In genomic region chr19:45640849-45641273, GRCh38 we compare ENCODE assay signal across 8 cellular contexts. TPM values are rescaled to one million over a fixed set of nuclear protein-coding genes. Genes with fewer than 3 reads are reported as not detected.
A peak's percentile ranks its signal among the peaks of the same experiment; 100 is the strongest.
DNase-seq lines count a peak whose midpoint lies in the region; ATAC-seq, FAIRE-seq and TF ChIP-seq lines count a peak whose summit lies in the region.

No MANE protein-coding gene starts in this region.

- FAIRE-seq in keratinocyte (lab: Jason Lieb, UNC), result no peak

- peaks cover 2% of the 10 kb centered on the region for H3K9me1 ChIP-seq in keratinocyte (ENCODE audit: control insufficient read depth, extremely low read depth, insufficient read depth, low read length)

- no peak for TF ChIP-seq CTCF in keratinocyte (optimal IDR thresholded peaks at IDR 0.05 in 1 of 3, IDR thresholded peaks at IDR 0.05 in 1 of 3, conservative IDR thresholded peaks at IDR 0.05 in 1 of 3; ENCODE audit: extremely low read depth in 1 of 3, insufficient read depth in 2 of 3, low read length in 3 of 3)

- peaks cover 0 to 2% of the 10 kb centered on the region in 2 experiments for H3K36me3 ChIP-seq in keratinocyte (ENCODE audit: control insufficient read depth in 2 of 2, extremely low read depth in 1 of 2, insufficient read depth in 2 of 2, low read length in 2 of 2)

- H2AFZ ChIP-seq in keratinocyte (ENCODE audit: control insufficient read depth, low read length), result peak overlapping the region; percentile 82

- H3K27ac ChIP-seq in keratinocyte (ENCODE audit: control insufficient read depth, insufficient read depth, low read length), result peak overlapping the region; percentile 93

- H3K27ac Mint-ChIP-seq in stimulated activated naive CD8-positive, alpha-beta T cell treated with anti-CD3 and anti-CD28 coated beads, Interleukin-15, amount 100 ng/mL, for 72 hours, result peak overlapping the region; percentile 96 to 97

- H3K27me3 ChIP-seq in keratinocyte (ENCODE audit: control insufficient read depth, extremely low read depth, insufficient read depth, low read length), result peaks cover 2% of the 10 kb centered on the region

- peak overlapping the region; percentile 12 to 65 (median 62) for H3K4me3 ChIP-seq in keratinocyte (ENCODE audit: control insufficient read depth in 2 of 3, extremely low read depth in 1 of 3, insufficient read depth in 2 of 3, low read depth in 1 of 3, low read length in 3 of 3)

- H3K4me3 Mint-ChIP-seq in stimulated activated naive CD8-positive, alpha-beta T cell treated with anti-CD3 and anti-CD28 coated beads, Interleukin-15, amount 100 ng/mL, for 72 hours, result peak overlapping the region; percentile 82 to 87

- no peak for ATAC-seq in stimulated activated naive CD8-positive, alpha-beta T cell treated with anti-CD3 and anti-CD28 coated beads, Interleukin-15, amount 100 ng/mL, for 72 hours

- peak overlapping the region; percentile 96 for H3K4me2 ChIP-seq in keratinocyte (ENCODE audit: control insufficient read depth, extremely low read depth, insufficient read depth, low read depth, low read length)

- H3K9ac ChIP-seq in keratinocyte (ENCODE audit: control insufficient read depth, extremely low read depth, insufficient read depth, low read length), result peak overlapping the region; percentile 86

- H3K4me1 Mint-ChIP-seq in stimulated activated naive CD8-positive, alpha-beta T cell treated with anti-CD3 and anti-CD28 coated beads, Interleukin-15, amount 100 ng/mL, for 72 hours, result peaks cover 67% of the 10 kb centered on the region

- dilution Hi-C loops in keratinocyte (cut with MboI; ENCODE audit: extremely low pct_ligation_motif_present, low sequenced_read_pairs), result no loop called here

- DNase-seq in NCI-H2196 (lab: John Stamatoyannopoulos, UW; ENCODE audit: unreplicated experiment) (peak; percentile 59), NCI-H2196 treated with DMSO at 0.1 percent for 48 hours (lab: John Stamatoyannopoulos, UW; ENCODE audit: unreplicated experiment) (no peak), keratinocyte (ENCODE audit: low read depth, low spot score) (peak; percentile 74), iPS-NIHi11 (ENCODE audit: low spot score) (no peak), NCI-H1092 treated with DMSO at 0.1 percent for 48 hours (lab: John Stamatoyannopoulos, UW) (no peak), pons (ENCODE audit: low spot score) (no peak)
- peak; percentile 4 for DNase-seq in activated effector memory CD4-positive, alpha-beta T cell treated with Interleukin-2 at 50 U/mL for 16 hours
- no peak for DNase-seq in stimulated activated naive CD8-positive, alpha-beta T cell treated with anti-CD3 and anti-CD28 coated beads, Interleukin-15, amount 100 ng/mL, for 72 hours

- peaks cover 3% of the 10 kb centered on the region for H3K79me2 ChIP-seq in keratinocyte (ENCODE audit: control insufficient read depth, insufficient read depth, low read length)

- no peaks in the 10 kb centered on the region for H3K9me3 ChIP-seq in keratinocyte (ENCODE audit: control insufficient read depth, low read depth, low read length)

- peaks cover 35% of the 10 kb centered on the region for H3K4me1 ChIP-seq in keratinocyte (ENCODE audit: control insufficient read depth, extremely low read depth, insufficient read depth, low read length)

- no peaks in the 10 kb centered on the region for H3K9me3 Mint-ChIP-seq in stimulated activated naive CD8-positive, alpha-beta T cell treated with anti-CD3 and anti-CD28 coated beads, Interleukin-15, amount 100 ng/mL, for 72 hours

- H3K27me3 Mint-ChIP-seq in stimulated activated naive CD8-positive, alpha-beta T cell treated with anti-CD3 and anti-CD28 coated beads, Interleukin-15, amount 100 ng/mL, for 72 hours, result peaks cover 10% of the 10 kb centered on the region

- H4K20me1 ChIP-seq in keratinocyte (ENCODE audit: control insufficient read depth, extremely low read depth, insufficient read depth, low read length), result no peaks in the 10 kb centered on the region

RNA-seq across cellular contexts. Expression of gene EML2, which starts 1.7 kb away (rescaled TPM):
- 35.4 to 43.4 TPM (median 41.8 TPM) in 3 replicates for polyA plus RNA-seq in keratinocyte
- 28.3 TPM for polyA plus RNA-seq in keratinocyte (2011; ENCODE audit: low read depth)
- polyA plus RNA-seq in keratinocyte (2011; cell fraction: cytosol; rRNA removed), result 29.3 and 42.9 TPM in 2 replicates
- 134 and 138 TPM in 2 replicates for polyA plus RNA-seq in keratinocyte (2011; cell fraction: nucleus; rRNA removed)
- polyA plus RNA-seq in keratinocyte (2012; ENCODE audit: low replicate concordance), result 65.7 and 69.9 TPM in 2 replicates
- polyA minus RNA-seq in keratinocyte, result 48.2 to 87.1 TPM (median 56.6 TPM) in 3 replicates
- polyA minus RNA-seq in keratinocyte (2011; cell fraction: cytosol; rRNA and poly(A)+ RNA removed), result 85.9 TPM
- polyA minus RNA-seq in keratinocyte (2011; cell fraction: nucleus; rRNA and poly(A)+ RNA removed), result 38.8 and 46.1 TPM in 2 replicates

RNA-seq across cellular contexts. Expression of gene GIPR, which starts 27.2 kb away (rescaled TPM):
- polyA plus RNA-seq in keratinocyte, result 0.97 to 2.2 TPM (median 1.4 TPM) in 3 replicates
- polyA plus RNA-seq in keratinocyte (2011; ENCODE audit: low read depth), result 2.6 TPM
- polyA plus RNA-seq in keratinocyte (2011; cell fraction: cytosol; rRNA removed), result 0.13 and 0.23 TPM in 2 replicates
- polyA plus RNA-seq in keratinocyte (2011; cell fraction: nucleus; rRNA removed), result 5.9 and 9.2 TPM in 2 replicates
- polyA plus RNA-seq in keratinocyte (2012; ENCODE audit: low replicate concordance), result 1.0 and 5.6 TPM in 2 replicates
- 1.0 to 3.0 TPM in 2 of 3 replicates, not detected in the other for polyA minus RNA-seq in keratinocyte
- not detected for polyA minus RNA-seq in keratinocyte (2011; cell fraction: cytosol; rRNA and poly(A)+ RNA removed)
- 2.3 and 4.0 TPM in 2 replicates for polyA minus RNA-seq in keratinocyte (2011; cell fraction: nucleus; rRNA and poly(A)+ RNA removed)

RNA-seq across cellular contexts. Expression of gene GPR4, which starts 38.8 kb away (rescaled TPM):
- 0.13 to 0.14 TPM in 2 of 3 replicates, not detected in the other for polyA plus RNA-seq in keratinocyte
- not detected for polyA plus RNA-seq in keratinocyte (2011; ENCODE audit: low read depth)
- polyA plus RNA-seq in keratinocyte (2011; cell fraction: cytosol; rRNA removed), result 0.03 TPM in 1 of 2 replicates, not detected in the other
- 0.40 TPM in 1 of 2 replicates, not detected in the other for polyA plus RNA-seq in keratinocyte (2011; cell fraction: nucleus; rRNA removed)
- 0.04 TPM in 1 of 2 replicates, not detected in the other for polyA plus RNA-seq in keratinocyte (2012; ENCODE audit: low replicate concordance)
- 0.07 TPM in 1 of 3 replicates, not detected in the others for polyA minus RNA-seq in keratinocyte
- polyA minus RNA-seq in keratinocyte (2011; cell fraction: cytosol; rRNA and poly(A)+ RNA removed), result not detected
- not detected in 2 replicates for polyA minus RNA-seq in keratinocyte (2011; cell fraction: nucleus; rRNA and poly(A)+ RNA removed)

RNA-seq across cellular contexts. Expression of gene SNRPD2, which starts 50.9 kb away (rescaled TPM):
- 511 to 1,051 TPM (median 836 TPM) in 3 replicates for polyA plus RNA-seq in keratinocyte
- 66.7 TPM for polyA plus RNA-seq in keratinocyte (2011; ENCODE audit: low read depth)
- 566 and 587 TPM in 2 replicates for polyA plus RNA-seq in keratinocyte (2011; cell fraction: cytosol; rRNA removed)
- 147 and 148 TPM in 2 replicates for polyA plus RNA-seq in keratinocyte (2011; cell fraction: nucleus; rRNA removed)
- polyA plus RNA-seq in keratinocyte (2012; ENCODE audit: low replicate concordance), result 347 and 735 TPM in 2 replicates
- polyA minus RNA-seq in keratinocyte, result 103 to 227 TPM (median 175 TPM) in 3 replicates
- polyA minus RNA-seq in keratinocyte (2011; cell fraction: cytosol; rRNA and poly(A)+ RNA removed), result 172 TPM
- 27.3 and 43.0 TPM in 2 replicates for polyA minus RNA-seq in keratinocyte (2011; cell fraction: nucleus; rRNA and poly(A)+ RNA removed)

RNA-seq across cellular contexts. Expression of gene QPCTL, which starts 51.6 kb away (rescaled TPM):
- 11.9 to 13.3 TPM (median 13.2 TPM) in 3 replicates for polyA plus RNA-seq in keratinocyte
- 2.0 TPM for polyA plus RNA-seq in keratinocyte (2011; ENCODE audit: low read depth)
- polyA plus RNA-seq in keratinocyte (2011; cell fraction: cytosol; rRNA removed), result 11.0 and 15.8 TPM in 2 replicates
- 32.7 and 45.1 TPM in 2 replicates for polyA plus RNA-seq in keratinocyte (2011; cell fraction: nucleus; rRNA removed)
- polyA plus RNA-seq in keratinocyte (2012; ENCODE audit: low replicate concordance), result 11.2 and 17.4 TPM in 2 replicates
- 19.0 to 26.9 TPM (median 20.4 TPM) in 3 replicates for polyA minus RNA-seq in keratinocyte
- polyA minus RNA-seq in keratinocyte (2011; cell fraction: cytosol; rRNA and poly(A)+ RNA removed), result 24.2 TPM
- 19.1 and 21.3 TPM in 2 replicates for polyA minus RNA-seq in keratinocyte (2011; cell fraction: nucleus; rRNA and poly(A)+ RNA removed)

Comparison
In these comparisons a context has a peak if more than half of its experiments do, and no peak if none do; other contexts are left out.
1. DNase-seq: peak in NCI-H2196 (single experiment), activated effector memory CD4-positive, alpha-beta T cell treated with Interleukin-2 at 50 U/mL for 16 hours (single experiment) and keratinocyte (single experiment); none in NCI-H2196 treated with DMSO at 0.1 percent for 48 hours (single experiment), stimulated activated naive CD8-positive, alpha-beta T cell treated with anti-CD3 and anti-CD28 coated beads, Interleukin-15, amount 100 ng/mL, for 72 hours (0 of 2), iPS-NIHi11 (single experiment), NCI-H1092 treated with DMSO at 0.1 percent for 48 hours (single experiment) and pons (single experiment).